Comparison of ENCODE assay signal across 8 cellular contexts in genomic region chr10:70355234-70356021, GRCh38. TPM values are rescaled to one million over a fixed set of nuclear protein-coding genes. Genes with fewer than 3 reads are reported as not detected.
DNase-seq lines count a peak whose midpoint lies in the region; ATAC-seq and TF ChIP-seq lines count a peak whose summit lies in the region.

No MANE protein-coding gene starts in this region.

- no peaks in the 10 kb centered on the region for H3K27me3 ChIP-seq in upper lobe of left lung

- peak in 1 of 4 donors; percentile 54 for TF ChIP-seq EP300 in upper lobe of left lung (IDR thresholded peaks at IDR 0.05)

- TF ChIP-seq CTCF in upper lobe of left lung (IDR thresholded peaks at IDR 0.05): no peak

- 30 to 47% methylated on average over 18 of the region's 18 CpGs for WGBS in upper lobe of left lung, 2 donors

- H3K36me3 ChIP-seq in upper lobe of left lung: no peaks in the 10 kb centered on the region

- no peak for DNase-seq in activated naive CD8-positive, alpha-beta T cell treated with anti-CD3 and anti-CD28 coated beads, Interleukin-2, amount 10 ng/mL, durations not matched to agents 7 days and 5 days
- DNase-seq in upper lobe of left lung (peak in 1 of 2 donors; percentile 64), SHP77 (lab: John Stamatoyannopoulos, UW) (no peak), mucosa of gallbladder (ENCODE audit: low spot score) (no peak)

- H3K36me3 Mint-ChIP-seq in activated naive CD8-positive, alpha-beta T cell treated with anti-CD3 and anti-CD28 coated beads, Interleukin-2, amount 10 ng/mL, durations not matched to agents 7 days and 5 days: no peaks in the 10 kb centered on the region

- peaks cover 13 to 46% (median 31%) of the 10 kb centered on the region in 4 donors for H3K4me1 ChIP-seq in upper lobe of left lung

- H3K27me3 Mint-ChIP-seq in activated naive CD8-positive, alpha-beta T cell treated with anti-CD3 and anti-CD28 coated beads, Interleukin-2, amount 10 ng/mL, durations not matched to agents 7 days and 5 days: no peaks in the 10 kb centered on the region

- H3K4me3 ChIP-seq in GM08714 (ENCODE audit: low read length) (peak overlapping the region; percentile 27; the same call in 1 of the 2 replicates), upper lobe of left lung (peak overlapping the region in 1 of 4 donors; percentile 3)

- H3K4me3 Mint-ChIP-seq in activated naive CD8-positive, alpha-beta T cell treated with anti-CD3 and anti-CD28 coated beads, Interleukin-2, amount 10 ng/mL, durations not matched to agents 7 days and 5 days: peak overlapping the region; percentile 82

- TF ChIP-seq POLR2A in upper lobe of left lung (IDR thresholded peaks at IDR 0.05): no peak

- ATAC-seq in GM19455 (IDR thresholded peaks at IDR 0.05; ENCODE audit: unreplicated experiment): peak; percentile 56
- peak; percentile 44 for ATAC-seq in HG03457 (IDR thresholded peaks at IDR 0.05; ENCODE audit: unreplicated experiment)
- peak; percentile 59 for ATAC-seq in activated naive CD8-positive, alpha-beta T cell treated with anti-CD3 and anti-CD28 coated beads, Interleukin-2, amount 10 ng/mL, durations not matched to agents 7 days and 5 days (ENCODE audit: low read depth)
- ATAC-seq in upper lobe of left lung (ENCODE audit: low FRiP score in 2 of 2): peak; percentile 11 to 62
- ATAC-seq in esophagus mucosa: no peak

- peaks cover 23% of the 10 kb centered on the region for H3K4me1 Mint-ChIP-seq in activated naive CD8-positive, alpha-beta T cell treated with anti-CD3 and anti-CD28 coated beads, Interleukin-2, amount 10 ng/mL, durations not matched to agents 7 days and 5 days

- H3K9me3 ChIP-seq in upper lobe of left lung: no peaks in the 10 kb centered on the region

- H3K27ac ChIP-seq in upper lobe of left lung: peak overlapping the region; percentile 45 to 72 (median 68)

- POLR2A ChIA-PET in activated naive CD8-positive, alpha-beta T cell treated with anti-CD3 and anti-CD28 coated beads, Interleukin-2, amount 10 ng/mL, durations not matched to agents 7 days and 5 days (lab: Charles Lee): interaction anchor here (0.6 to 1.6 kb wide), 3 partner anchors 9 to 138 kb away, joined by 4 to 5 read pairs (median 5); partner anchors contain the start of gene PPA1

- H3K9me3 Mint-ChIP-seq in activated naive CD8-positive, alpha-beta T cell treated with anti-CD3 and anti-CD28 coated beads, Interleukin-2, amount 10 ng/mL, durations not matched to agents 7 days and 5 days: no peaks in the 10 kb centered on the region

- H3K27ac Mint-ChIP-seq in activated naive CD8-positive, alpha-beta T cell treated with anti-CD3 and anti-CD28 coated beads, Interleukin-2, amount 10 ng/mL, durations not matched to agents 7 days and 5 days: peak overlapping the region; percentile 88

RNA-seq across cellular contexts. Expression of gene LRRC20, which starts 27.0 kb away (rescaled TPM):
- 10 to 100 TPM; 13.0 to 13.3 TPM for total RNA-seq in activated naive CD8-positive, alpha-beta T cell treated with anti-CD3 and anti-CD28 coated beads, Interleukin-2, amount 10 ng/mL, durations not matched to agents 7 days and 5 days
- total RNA-seq in upper lobe of left lung: 10 to 100 TPM in 3 of 6 donors, 1 to 10 TPM in 3; 7.9 to 17.0 (median 10.7) TPM
- total RNA-seq in esophagus mucosa: 7.5 TPM
- total RNA-seq in mucosa of gallbladder: 11.4 TPM

RNA-seq across cellular contexts. Expression of gene EIF4EBP2, which starts 48.5 kb away (rescaled TPM):
- total RNA-seq in activated naive CD8-positive, alpha-beta T cell treated with anti-CD3 and anti-CD28 coated beads, Interleukin-2, amount 10 ng/mL, durations not matched to agents 7 days and 5 days: 10 to 100 TPM; 49.3 to 54.2 TPM
- total RNA-seq in upper lobe of left lung (10 to 100 TPM; 36.3 to 85.1 (median 58.9) TPM), esophagus mucosa (33.0 TPM), mucosa of gallbladder (88.2 TPM)
